ENCODE assay signal across 8 cellular contexts in genomic region chr6:20403080-20403765, GRCh38. TPM values are rescaled to one million over a fixed set of nuclear protein-coding genes. Genes with fewer than 3 reads are reported as not detected.
DNase-seq lines count a peak whose midpoint lies in the region; ATAC-seq and FAIRE-seq lines count a peak whose summit lies in the region.

No MANE protein-coding gene starts in this region.

- CTCF ChIA-PET in activated CD4-positive, alpha-beta memory T cell treated with anti-CD3 and anti-CD28 coated beads, Interleukin-2, amount 10 ng/mL, durations not matched to agents 7 days and 5 days (lab: Charles Lee): interaction anchor here (0.6 to 2.6 kb wide), 7 partner anchors 34 to 128 kb away, joined by 3 to 25 read pairs (median 8); no protein-coding TSS in a partner anchor

- H3K9ac ChIP-seq in duodenal mucosa (ENCODE audit: low read depth in 1 of 2, low read length in 2 of 2): peak overlapping the region in 1 of 2 donors; percentile 79

- peak overlapping the region; percentile 98 for H3K27ac Mint-ChIP-seq in activated CD4-positive, alpha-beta memory T cell treated with anti-CD3 and anti-CD28 coated beads, Interleukin-2, amount 10 ng/mL, durations not matched to agents 7 days and 5 days

- H3K36me3 Mint-ChIP-seq in activated CD4-positive, alpha-beta memory T cell treated with anti-CD3 and anti-CD28 coated beads, Interleukin-2, amount 10 ng/mL, durations not matched to agents 7 days and 5 days (ENCODE audit: low read depth): peaks cover 41% of the 10 kb centered on the region

- H3K9me3 Mint-ChIP-seq in activated CD4-positive, alpha-beta memory T cell treated with anti-CD3 and anti-CD28 coated beads, Interleukin-2, amount 10 ng/mL, durations not matched to agents 7 days and 5 days: no peaks in the 10 kb centered on the region

- no peaks in the 10 kb centered on the region for H3K9me3 ChIP-seq in duodenal mucosa (ENCODE audit: control insufficient read depth in 1 of 2, low read length in 2 of 2)

- H3K36me3 ChIP-seq in duodenal mucosa (ENCODE audit: control insufficient read depth in 1 of 2, insufficient read depth in 2 of 2, low read length in 2 of 2): no peaks in the 10 kb centered on the region

- H3K27ac ChIP-seq in duodenal mucosa (ENCODE audit: low read depth, low read length): peak overlapping the region; percentile 86

- POLR2A ChIA-PET in activated CD4-positive, alpha-beta memory T cell treated with anti-CD3 and anti-CD28 coated beads, Interleukin-2, amount 10 ng/mL, durations not matched to agents 7 days and 5 days (lab: Charles Lee): interaction anchor here (0.6 to 3.9 kb wide), 23 partner anchors 11 to 196 kb away, joined by 3 to 171 read pairs (median 5); partner anchors contain the start of genes CDKAL1 and MBOAT1

- H3K27me3 Mint-ChIP-seq in activated CD4-positive, alpha-beta memory T cell treated with anti-CD3 and anti-CD28 coated beads, Interleukin-2, amount 10 ng/mL, durations not matched to agents 7 days and 5 days: no peaks in the 10 kb centered on the region

- peak in 12 of 14 donors; percentile 10 to 86 (median 66) for DNase-seq in C1 segment of cervical spinal cord (lab: John Stamatoyannopoulos, UW)
- peak; percentile 43 for DNase-seq in GM19239 (ENCODE audit: insufficient read length, low spot score)
- peak; percentile 49 for DNase-seq in NCI-H748 treated with DMSO at 0.1 percent for 48 hours (lab: John Stamatoyannopoulos, UW)
- peak; percentile 93 for DNase-seq in activated CD4-positive, alpha-beta memory T cell treated with anti-CD3 and anti-CD28 coated beads, Interleukin-2, amount 10 ng/mL, durations not matched to agents 7 days and 5 days
- peak; percentile 92 to 95 for DNase-seq in lung microvascular endothelial cell (ENCODE audit: low read depth in 2 of 2)
- peak; percentile 85 to 89 (median 88) for DNase-seq in stimulated activated CD4-positive, alpha-beta T cell treated with anti-CD3 and anti-CD28 coated beads, TNF-alpha, amount 100 ng/mL, for 4 hours (ENCODE audit: low read depth in 3 of 3)

- no peak for FAIRE-seq in GM19239 (lab: Jason Lieb, UNC)

- peaks cover 53% of the 10 kb centered on the region for H3K4me1 Mint-ChIP-seq in activated CD4-positive, alpha-beta memory T cell treated with anti-CD3 and anti-CD28 coated beads, Interleukin-2, amount 10 ng/mL, durations not matched to agents 7 days and 5 days

- peaks cover 6% of the 10 kb centered on the region in 2 donors for H3K4me1 ChIP-seq in duodenal mucosa (ENCODE audit: control insufficient read depth in 1 of 2, insufficient read depth in 2 of 2, low read length in 2 of 2)

- no peaks in the 10 kb centered on the region for H3K27me3 ChIP-seq in duodenal mucosa (ENCODE audit: control insufficient read depth in 1 of 2, insufficient read depth in 2 of 2, low read length in 2 of 2)

- peak overlapping the region; percentile 79 to 85 for H3K4me3 ChIP-seq in duodenal mucosa (ENCODE audit: low read depth in 1 of 2, low read length in 2 of 2)

- H3K4me3 Mint-ChIP-seq in activated CD4-positive, alpha-beta memory T cell treated with anti-CD3 and anti-CD28 coated beads, Interleukin-2, amount 10 ng/mL, durations not matched to agents 7 days and 5 days: peak overlapping the region; percentile 96

- peak; percentile 43 for ATAC-seq in HG03442 (IDR thresholded peaks at IDR 0.05; ENCODE audit: unreplicated experiment)

RNA-seq across cellular contexts. Expression of gene E2F3, which starts 1.5 kb away (rescaled TPM):
- total RNA-seq in activated CD4-positive, alpha-beta memory T cell treated with anti-CD3 and anti-CD28 coated beads, Interleukin-2, amount 10 ng/mL, durations not matched to agents 7 days and 5 days: 10 to 100 TPM; 29.8 to 30.1 TPM
- 3.5 and 4.0 TPM in 2 replicates for total RNA-seq in lung microvascular endothelial cell

Comparison
In these comparisons a context has a peak if more than half of its experiments do, and no peak if none do; other contexts are left out.
1. Peak in every context shown above with its lines: DNase-seq, ATAC-seq, H3K4me3 ChIP-seq and H3K27ac ChIP-seq.
2. DNase-seq: peak in every context shown above with its lines; median percentile 94 in lung microvascular endothelial cell; 93 in activated CD4-positive, alpha-beta memory T cell treated with anti-CD3 and anti-CD28 coated beads, Interleukin-2, amount 10 ng/mL, durations not matched to agents 7 days and 5 days; 88 in stimulated activated CD4-positive, alpha-beta T cell treated with anti-CD3 and anti-CD28 coated beads, TNF-alpha, amount 100 ng/mL, for 4 hours; 66 in C1 segment of cervical spinal cord; 49 in NCI-H748 treated with DMSO at 0.1 percent for 48 hours; 43 in GM19239.